In genomic region chr11:66665369-66665768, GRCh38 we compare ENCODE assay signal across 16 cellular contexts.
"Had no signal": no experiment of that assay in that cellular context is flagged by ENCODE, and none has a peak within 500 bp of the region (broad histone marks: within the 10 kb centered on the region; RNA-seq: fewer than 3 reads in every experiment).

No MANE protein-coding gene starts in this region.

- ATAC-seq: activated CD8-positive, alpha-beta memory T cell treated with anti-CD3 and anti-CD28 coated beads, Interleukin-2, amount 10 ng/mL, durations not matched to agents 7 days and 5 days; heart right ventricle; left lung; psoas muscle had no signal

- H3K27ac ChIP-seq: cardiac muscle cell, heart right ventricle, left lung, psoas muscle, sigmoid colon had no signal

- FAIRE-seq: frontal cortex, islet of Langerhans had no signal

- H3K9me3 ChIP-seq: heart right ventricle, left lung, psoas muscle, sigmoid colon had no signal

- H3K9me3 Mint-ChIP-seq: activated B cell treated with CpG ODN at 0.5 μM for 24 hours; T-helper 1 cell treated with Interleukin-12 subunit alpha and Interleukin-12 subunit beta and Interleukin-4 antibody, amounts not matched to agents 30 μg/mL and 1 μg/mL, for 36 hours had no signal

- H3K4me3 Mint-ChIP-seq: activated B cell treated with CpG ODN at 0.5 μM for 24 hours; activated CD8-positive, alpha-beta memory T cell treated with anti-CD3 and anti-CD28 coated beads, Interleukin-2, amount 10 ng/mL, durations not matched to agents 7 days and 5 days; T-helper 1 cell treated with Interleukin-12 subunit alpha and Interleukin-12 subunit beta and Interleukin-4 antibody, amounts not matched to agents 30 μg/mL and 1 μg/mL, for 36 hours had no signal

- H3K27me3 ChIP-seq: cardiac muscle cell, heart right ventricle, left lung, sigmoid colon had no signal

- H3K27ac Mint-ChIP-seq: activated CD8-positive, alpha-beta memory T cell treated with anti-CD3 and anti-CD28 coated beads, Interleukin-2, amount 10 ng/mL, durations not matched to agents 7 days and 5 days; T-helper 1 cell treated with Interleukin-12 subunit alpha and Interleukin-12 subunit beta and Interleukin-4 antibody, amounts not matched to agents 30 μg/mL and 1 μg/mL, for 36 hours had no signal

- H3K27me3 Mint-ChIP-seq: activated B cell treated with CpG ODN at 0.5 μM for 24 hours; activated CD8-positive, alpha-beta memory T cell treated with anti-CD3 and anti-CD28 coated beads, Interleukin-2, amount 10 ng/mL, durations not matched to agents 7 days and 5 days had no signal

- DNase-seq: activated B cell treated with CpG ODN at 0.5 μM for 24 hours; activated CD4-positive, alpha-beta T cell treated with anti-CD3 and anti-CD28 coated beads, Interleukin-2, amount 50 U/mL, for 1 hour; activated CD8-positive, alpha-beta memory T cell treated with anti-CD3 and anti-CD28 coated beads, Interleukin-2, amount 10 ng/mL, durations not matched to agents 7 days and 5 days; heart right ventricle; left lung; mesendoderm; nucleus accumbens; psoas muscle; sigmoid colon; stimulated activated CD4-positive, alpha-beta T cell treated with anti-CD3 and anti-CD28 coated beads, Interleukin-2, amount 100 ng/mL, for 24 hours; stimulated activated naive CD4-positive, alpha-beta T cell treated with Interleukin-2 at 50 U/mL for 16 hours; trophoblast cell had no signal

- H3K4me3 ChIP-seq: cardiac muscle cell, heart right ventricle, left lung, psoas muscle, sigmoid colon had no signal

- H3K4me1 ChIP-seq: left lung, psoas muscle had no signal
